18 cellular contexts compared by ENCODE assay signal in the genomic region with DNA sequence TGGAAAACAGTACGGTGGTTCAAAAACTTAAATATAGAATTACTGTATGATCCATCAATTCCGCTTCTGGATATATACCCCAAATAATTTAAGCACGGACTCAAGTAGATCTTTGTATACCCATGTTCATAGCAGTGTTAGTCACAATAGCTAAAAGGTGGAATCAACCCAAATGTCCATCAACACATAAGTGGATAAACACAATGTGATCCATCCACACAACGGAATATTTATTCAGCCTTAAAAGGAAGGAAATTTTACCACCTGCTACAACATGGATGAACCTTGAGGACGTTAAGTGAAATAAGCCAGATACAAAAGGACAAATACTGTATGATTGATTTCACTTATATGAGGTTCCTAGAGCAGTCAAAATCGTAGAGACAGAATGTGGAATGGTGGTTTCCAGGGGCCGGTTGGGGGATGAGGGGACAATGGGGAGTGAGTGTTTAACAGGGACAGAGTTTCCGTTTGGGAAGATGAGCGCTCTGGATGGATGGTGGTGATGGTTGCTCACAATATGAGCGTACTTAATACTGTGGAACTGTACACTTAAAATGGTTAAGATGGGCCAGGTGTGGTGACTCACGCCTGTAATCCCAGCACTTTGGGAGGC. TPM values are rescaled to one million over a fixed set of nuclear protein-coding genes. Genes with fewer than 3 reads are reported as not detected.
A peak's percentile ranks its signal among the peaks of the same experiment; 100 is the strongest.
DNase-seq lines count a peak whose midpoint lies in the region; ATAC-seq, FAIRE-seq and TF ChIP-seq lines count a peak whose summit lies in the region.
"Had no signal": no experiment of that assay in that cellular context is flagged by ENCODE, and none has a peak within 500 bp of the region (broad histone marks: within the 10 kb centered on the region; RNA-seq: fewer than 3 reads in every experiment).

No MANE protein-coding gene starts in this region.

- no peaks in the 10 kb centered on the region for H3K9me1 ChIP-seq in endothelial cell of umbilical vein (replicated peaks; ENCODE audit: control insufficient read depth, extremely low read depth, insufficient read depth, low read length)

- H3K36me3 ChIP-seq in endothelial cell of umbilical vein (ENCODE audit: control insufficient read depth in 2 of 2, extremely low read depth in 1 of 2, insufficient read depth in 2 of 2, low read length in 2 of 2) (no peaks in the 10 kb centered on the region), aorta (ENCODE audit: control insufficient read depth in 1 of 2, insufficient read depth in 2 of 2, low read length in 1 of 2) (no peaks in the 10 kb centered on the region)
- H3K36me3 ChIP-seq: BLaER1 treated with 17β-estradiol and CSF1 and Interleukin-3, amounts not matched to agents 10 nM and 100 nM had no signal

- POLR2A ChIA-PET in endothelial cell of umbilical vein (lab: Charles Lee), result no interaction called here

- H3K36me3 Mint-ChIP-seq in mesothelial cell of epicardium, result no peaks in the 10 kb centered on the region
- H3K36me3 Mint-ChIP-seq: CD8-positive, alpha-beta T cell had no signal

- H3K27ac ChIP-seq in endothelial cell of umbilical vein (ENCODE audit: insufficient read depth, low read depth, low read length) (no peak overlapping the region), aorta (ENCODE audit: low read depth in 1 of 2, low read length in 2 of 2) (no peak overlapping the region)
- H3K27ac ChIP-seq: BLaER1 treated with 17β-estradiol and CSF1 and Interleukin-3, amounts not matched to agents 10 nM and 100 nM had no signal

- TF ChIP-seq CTCF in endothelial cell of umbilical vein (IDR thresholded peaks at IDR 0.05; ENCODE audit: extremely low read depth in 1 of 2, insufficient read depth in 1 of 2, low read depth in 1 of 2, low read length in 2 of 2) (no peak), mesothelial cell of epicardium (IDR thresholded peaks at IDR 0.05; ENCODE audit: unreplicated experiment) (no peak)

- H4K20me1 ChIP-seq in endothelial cell of umbilical vein (replicated peaks; ENCODE audit: control insufficient read depth, extremely low read depth, insufficient read depth, low read length), result no peaks in the 10 kb centered on the region
- H4K20me1 ChIP-seq: BLaER1 treated with 17β-estradiol and CSF1 and Interleukin-3, amounts not matched to agents 10 nM and 100 nM had no signal

- FAIRE-seq in G401.6 (lab: Jason Lieb, UNC), result peak; percentile 3
- FAIRE-seq in endothelial cell of umbilical vein (lab: Jason Lieb, UNC), result peak; percentile 21
- FAIRE-seq: HepG2 had no signal

- no peak overlapping the region for H3K9ac ChIP-seq in endothelial cell of umbilical vein (replicated peaks; ENCODE audit: extremely low read depth, insufficient read depth, low read length)
- H3K9ac ChIP-seq: BLaER1 treated with 17β-estradiol and CSF1 and Interleukin-3, amounts not matched to agents 10 nM and 100 nM had no signal

- H2AFZ ChIP-seq in endothelial cell of umbilical vein (ENCODE audit: low read depth, low read length), result no peak overlapping the region

- no peak overlapping the region for H3K4me3 Mint-ChIP-seq in mesothelial cell of epicardium
- H3K4me3 Mint-ChIP-seq: B cell; CD8-positive, alpha-beta T cell; HFFc6; IgD-negative memory B cell had no signal

- ATAC-seq in aorta (ENCODE audit: low FRiP score), result no peak
- ATAC-seq: CD8-positive, alpha-beta T cell; HepG2 had no signal

- intact Hi-C loops in endothelial cell of umbilical vein (cut with micrococcal nuclease) (loop anchor here (5.0 kb wide), 1 partner anchor 401 kb away; a partner anchor contains a TSS), aorta (cut with DNase I) (no loop called here)

- H3K9me3 ChIP-seq in endothelial cell of umbilical vein (replicated peaks; ENCODE audit: control insufficient read depth, insufficient read depth, low read length) (no peaks in the 10 kb centered on the region), aorta (ENCODE audit: control insufficient read depth, low read length) (no peaks in the 10 kb centered on the region)
- H3K9me3 ChIP-seq: BLaER1 treated with 17β-estradiol and CSF1 and Interleukin-3, amounts not matched to agents 10 nM and 100 nM had no signal

- H3K4me1 Mint-ChIP-seq in mesothelial cell of epicardium, result no peaks in the 10 kb centered on the region
- H3K4me1 Mint-ChIP-seq: B cell, IgD-negative memory B cell had no signal

- H3K79me2 ChIP-seq in endothelial cell of umbilical vein (ENCODE audit: control insufficient read depth, insufficient read depth, low read length), result no peaks in the 10 kb centered on the region

- TF ChIP-seq POLR2A in endothelial cell of umbilical vein (IDR thresholded peaks at IDR 0.05; ENCODE audit: low read depth, low read length), result no peak

- H3K4me3 ChIP-seq in endothelial cell of umbilical vein (replicated peaks in 1 of 3; ENCODE audit: insufficient read depth in 1 of 3, low read depth in 1 of 3, low read length in 3 of 3) (no peak overlapping the region), aorta (ENCODE audit: low read length in 2 of 2) (no peak overlapping the region)
- H3K4me3 ChIP-seq: BLaER1 treated with 17β-estradiol and CSF1 and Interleukin-3, amounts not matched to agents 10 nM and 100 nM had no signal

- H3K4me1 ChIP-seq in endothelial cell of umbilical vein (ENCODE audit: control insufficient read depth, extremely low read depth, insufficient read depth, low read length) (no peaks in the 10 kb centered on the region), aorta (ENCODE audit: control insufficient read depth in 1 of 2, insufficient read depth in 2 of 2, low read length in 2 of 2) (no peaks in the 10 kb centered on the region)

- H3K4me2 ChIP-seq in endothelial cell of umbilical vein (ENCODE audit: insufficient read depth, low read length), result no peak overlapping the region
- H3K4me2 ChIP-seq: BLaER1 treated with 17β-estradiol and CSF1 and Interleukin-3, amounts not matched to agents 10 nM and 100 nM had no signal

- H3K27me3 ChIP-seq in endothelial cell of umbilical vein (ENCODE audit: control insufficient read depth in 2 of 2, insufficient read depth in 2 of 2, low read length in 2 of 2) (peaks cover 0 to 4% of the 10 kb centered on the region in 2 experiments), aorta (ENCODE audit: control insufficient read depth in 1 of 2, insufficient read depth in 2 of 2, low read length in 1 of 2) (no peaks in the 10 kb centered on the region)
- H3K27me3 ChIP-seq: BLaER1 treated with 17β-estradiol and CSF1 and Interleukin-3, amounts not matched to agents 10 nM and 100 nM had no signal

- BruUV-seq in endothelial cell of umbilical vein (replicated peaks; lab: Mats Ljungman, UMichigan), result no TSS peak

- H3K9me3 Mint-ChIP-seq in mesothelial cell of epicardium, result no peaks in the 10 kb centered on the region
- H3K9me3 Mint-ChIP-seq: CD8-positive, alpha-beta T cell; HFFc6; IgD-negative memory B cell had no signal

- peak; percentile 21 for DNase-seq in activated effector memory CD4-positive, alpha-beta T cell treated with anti-CD3 and anti-CD28 coated beads, Interleukin-2, amount 50 U/mL, for 16 hours
- no peak for DNase-seq in activated effector memory CD4-positive, alpha-beta T cell treated with Interleukin-2 at 50 U/mL for 16 hours
- DNase-seq in endothelial cell of umbilical vein (ENCODE audit: low read depth, low spot score) (peak; percentile 57), NCI-H526 (lab: John Stamatoyannopoulos, UW) (no peak), mesothelial cell of epicardium (ENCODE audit: low spot score in 2 of 2, unreplicated experiment in 2 of 2) (no peak), aorta (no peak)
- DNase-seq: 8988T; Calu3; CD8-positive, alpha-beta T cell; GDM1; GOT3; H7; HFFc6 had no signal

- 78 to 83% methylated on average over 11 of the region's 11 CpGs for WGBS in aorta, 2 donors

- H3K27me3 Mint-ChIP-seq in mesothelial cell of epicardium (ENCODE audit: low read depth), result peaks cover 9% of the 10 kb centered on the region

- CTCF ChIA-PET in endothelial cell of umbilical vein (lab: Charles Lee), result no interaction called here

- dilution Hi-C loops in endothelial cell of umbilical vein (cut with MboI; ENCODE audit: extremely low pct_ligation_motif_present, low sequenced_read_pairs), result no loop called here

- H3K27ac Mint-ChIP-seq in mesothelial cell of epicardium, result no peak overlapping the region
- H3K27ac Mint-ChIP-seq: B cell; CD8-positive, alpha-beta T cell; HFFc6; IgD-negative memory B cell had no signal

RNA-seq across cellular contexts. Expression of a gene that starts 5.4 kb away (rescaled TPM):
- total RNA-seq in endothelial cell of umbilical vein (not detected in 2 replicates), mesothelial cell of epicardium (not detected in 3 replicates), aorta (not detected)
- polyA plus RNA-seq in endothelial cell of umbilical vein (not detected in 2 replicates), aorta (not detected)
- polyA plus RNA-seq in endothelial cell of umbilical vein (2011; cell fraction: cytosol; rRNA removed), result not detected in 2 replicates
- polyA plus RNA-seq in endothelial cell of umbilical vein (2011; cell fraction: nucleus; rRNA removed), result not detected in 2 replicates
- not detected in 2 replicates for polyA plus RNA-seq in endothelial cell of umbilical vein (2012)
- not detected in 2 replicates for polyA minus RNA-seq in endothelial cell of umbilical vein
- not detected for polyA minus RNA-seq in endothelial cell of umbilical vein (2011; cell fraction: cytosol; rRNA and poly(A)+ RNA removed)
- not detected in 2 replicates for polyA minus RNA-seq in endothelial cell of umbilical vein (2011; cell fraction: nucleus; rRNA and poly(A)+ RNA removed)
- total RNA-seq: B cell, Calu3, H7, HepG2, HFFc6 had no signal
- polyA plus RNA-seq: HepG2 had no signal

RNA-seq across cellular contexts. Expression of a gene that starts 20.0 kb away (rescaled TPM):
- total RNA-seq in endothelial cell of umbilical vein (1,739 and 1,805 TPM in 2 replicates), mesothelial cell of epicardium (1,879 to 1,981 TPM (median 1,947 TPM) in 3 replicates), aorta (1,000 to 10,000 TPM; 1,055 to 1,238 TPM)
- polyA plus RNA-seq in endothelial cell of umbilical vein (1,647 and 2,229 TPM in 2 replicates), aorta (1,000 to 10,000 TPM; 3,230 to 6,952 TPM)
- polyA plus RNA-seq in endothelial cell of umbilical vein (2011; cell fraction: cytosol; rRNA removed), result 4,690 and 4,845 TPM in 2 replicates
- polyA plus RNA-seq in endothelial cell of umbilical vein (2011; cell fraction: nucleus; rRNA removed), result 903 and 1,219 TPM in 2 replicates
- 4,011 and 4,836 TPM in 2 replicates for polyA plus RNA-seq in endothelial cell of umbilical vein (2012)
- polyA minus RNA-seq in endothelial cell of umbilical vein, result 754 and 865 TPM in 2 replicates
- 648 TPM for polyA minus RNA-seq in endothelial cell of umbilical vein (2011; cell fraction: cytosol; rRNA and poly(A)+ RNA removed)
- 131 and 136 TPM in 2 replicates for polyA minus RNA-seq in endothelial cell of umbilical vein (2011; cell fraction: nucleus; rRNA and poly(A)+ RNA removed)

RNA-seq across cellular contexts. Expression of a gene that starts 32.7 kb away (rescaled TPM):
- total RNA-seq in endothelial cell of umbilical vein, result 60.0 and 65.7 TPM in 2 replicates
- polyA plus RNA-seq in endothelial cell of umbilical vein, result 87.4 and 93.0 TPM in 2 replicates
- polyA plus RNA-seq in endothelial cell of umbilical vein (2011; cell fraction: cytosol; rRNA removed), result 52.9 and 54.7 TPM in 2 replicates
- polyA plus RNA-seq in endothelial cell of umbilical vein (2011; cell fraction: nucleus; rRNA removed), result 106 and 118 TPM in 2 replicates
- 53.3 and 59.4 TPM in 2 replicates for polyA plus RNA-seq in endothelial cell of umbilical vein (2012)
- 59.7 and 66.7 TPM in 2 replicates for polyA minus RNA-seq in endothelial cell of umbilical vein
- 21.3 TPM for polyA minus RNA-seq in endothelial cell of umbilical vein (2011; cell fraction: cytosol; rRNA and poly(A)+ RNA removed)
- 80.1 and 92.6 TPM in 2 replicates for polyA minus RNA-seq in endothelial cell of umbilical vein (2011; cell fraction: nucleus; rRNA and poly(A)+ RNA removed)
- 60.2 to 63.3 TPM (median 61.2 TPM) in 3 replicates for total RNA-seq in mesothelial cell of epicardium
- total RNA-seq in aorta, result 100 to 1,000 TPM; 110 to 135 TPM
- polyA plus RNA-seq in aorta, result 10 to 100 TPM; 52.3 to 79.3 TPM

Comparison
In these comparisons a context has a peak if more than half of its experiments do, and no peak if none do; other contexts are left out.
1. DNase-seq: peak in activated effector memory CD4-positive, alpha-beta T cell treated with anti-CD3 and anti-CD28 coated beads, Interleukin-2, amount 50 U/mL, for 16 hours (single experiment) and endothelial cell of umbilical vein (single experiment); none in activated effector memory CD4-positive, alpha-beta T cell treated with Interleukin-2 at 50 U/mL for 16 hours (single experiment), NCI-H526 (0 of 2), mesothelial cell of epicardium (0 of 2) and aorta (0 of 2).